11 cellular contexts compared by ENCODE assay signal in the genomic region with DNA sequence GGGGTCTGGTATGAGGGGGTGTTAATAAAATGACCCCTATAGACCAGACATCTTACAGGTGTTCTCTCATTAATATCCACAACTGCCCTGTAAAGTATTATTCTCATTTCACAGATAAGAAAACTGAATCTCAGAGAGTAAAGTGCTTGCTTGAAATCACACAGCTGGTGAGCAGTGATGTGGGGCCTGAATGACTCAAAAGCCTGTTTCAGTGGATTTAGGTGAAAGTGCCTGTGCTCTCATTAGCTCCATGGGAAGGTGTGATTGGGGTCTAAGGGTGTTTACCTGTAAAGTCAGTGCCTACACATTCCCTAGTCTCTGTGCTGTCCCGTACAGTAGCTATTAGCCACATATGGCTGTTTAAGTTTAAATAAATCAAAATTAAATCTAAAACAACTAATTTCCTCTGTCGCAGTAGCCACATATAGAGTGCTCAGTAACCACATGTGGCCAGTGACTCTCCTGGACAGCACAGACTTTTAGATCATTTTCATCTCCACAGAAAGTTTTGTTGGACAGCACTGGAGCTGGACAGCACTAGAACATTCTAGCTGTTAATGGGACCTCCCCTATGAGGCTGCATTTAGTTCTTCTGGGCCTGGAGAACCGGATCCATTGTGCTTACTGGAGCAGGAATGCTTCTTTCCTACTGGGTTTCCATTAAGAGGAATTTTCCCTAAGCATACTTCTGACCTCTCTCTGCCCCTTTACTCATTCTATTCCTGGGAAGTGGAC.
A peak's percentile ranks its signal among the peaks of the same experiment; 100 is the strongest.
DNase-seq lines count a peak whose midpoint lies in the region; ATAC-seq and TF ChIP-seq lines count a peak whose summit lies in the region.
"Had no signal": no experiment of that assay in that cellular context is flagged by ENCODE, and none has a peak within 500 bp of the region (broad histone marks: within the 10 kb centered on the region; RNA-seq: fewer than 3 reads in every experiment).

No MANE protein-coding gene starts in this region.

- no peak for DNase-seq in stimulated activated CD4-positive, alpha-beta T cell treated with anti-CD3 and anti-CD28 coated beads, Interleukin-4, amount 100 ng/mL, for 24 hours
- no peak for DNase-seq in DMS 273 treated with DMSO at 0.1 percent for 48 hours (lab: John Stamatoyannopoulos, UW)
- DNase-seq: DND-41; effector CD8-positive, alpha-beta T cell had no signal

- ATAC-seq in GM19025 (IDR thresholded peaks at IDR 0.05; ENCODE audit: low read depth, unreplicated experiment) (peak; percentile 80), HG02610 (IDR thresholded peaks at IDR 0.05; ENCODE audit: unreplicated experiment) (peak; percentile 94), HG03558 (IDR thresholded peaks at IDR 0.05; ENCODE audit: extremely low read depth, unreplicated experiment) (peak; percentile 92), SK-N-SH treated with all-trans-retinoic acid at 6 μM for 48 hours (no peak), GM19328 (IDR thresholded peaks at IDR 0.05; ENCODE audit: unreplicated experiment) (no peak)

- no peak overlapping the region for H3K4me3 ChIP-seq in subcutaneous abdominal adipose tissue (ENCODE audit: low read depth in 1 of 5, low read length in 5 of 5)
- H3K4me3 ChIP-seq: pancreas had no signal

- no peaks in the 10 kb centered on the region for H3K36me3 ChIP-seq in subcutaneous abdominal adipose tissue (ENCODE audit: control insufficient read depth in 5 of 5, insufficient read depth in 5 of 5, low read length in 5 of 5)
- H3K36me3 ChIP-seq: pancreas had no signal

- H3K4me1 ChIP-seq in subcutaneous abdominal adipose tissue (ENCODE audit: control insufficient read depth in 5 of 5, insufficient read depth in 5 of 5, low read length in 5 of 5), result peaks cover 0 to 15% (median 10%) of the 10 kb centered on the region in 5 donors
- H3K4me1 ChIP-seq: pancreas had no signal

- H3K9ac ChIP-seq in subcutaneous abdominal adipose tissue (ENCODE audit: low read length in 5 of 5), result no peak overlapping the region

- H3K27me3 ChIP-seq in subcutaneous abdominal adipose tissue (ENCODE audit: control insufficient read depth in 5 of 5, insufficient read depth in 4 of 5, low read length in 5 of 5), result no peaks in the 10 kb centered on the region
- H3K27me3 ChIP-seq: pancreas had no signal

- no peaks in the 10 kb centered on the region for H3K9me3 ChIP-seq in subcutaneous abdominal adipose tissue (ENCODE audit: control insufficient read depth in 5 of 5, low read length in 5 of 5)
- H3K9me3 ChIP-seq: pancreas had no signal

- H3K27ac ChIP-seq in subcutaneous abdominal adipose tissue (ENCODE audit: low read depth, low read length), result peak overlapping the region; percentile 26

TF ChIP-seq in SK-N-SH treated with all-trans-retinoic acid at 6 μM for 48 hours, 23 proteins besides CTCF, POLR2A, EP300 and RAD21:
- TF ChIP-seq, protein P1, sequence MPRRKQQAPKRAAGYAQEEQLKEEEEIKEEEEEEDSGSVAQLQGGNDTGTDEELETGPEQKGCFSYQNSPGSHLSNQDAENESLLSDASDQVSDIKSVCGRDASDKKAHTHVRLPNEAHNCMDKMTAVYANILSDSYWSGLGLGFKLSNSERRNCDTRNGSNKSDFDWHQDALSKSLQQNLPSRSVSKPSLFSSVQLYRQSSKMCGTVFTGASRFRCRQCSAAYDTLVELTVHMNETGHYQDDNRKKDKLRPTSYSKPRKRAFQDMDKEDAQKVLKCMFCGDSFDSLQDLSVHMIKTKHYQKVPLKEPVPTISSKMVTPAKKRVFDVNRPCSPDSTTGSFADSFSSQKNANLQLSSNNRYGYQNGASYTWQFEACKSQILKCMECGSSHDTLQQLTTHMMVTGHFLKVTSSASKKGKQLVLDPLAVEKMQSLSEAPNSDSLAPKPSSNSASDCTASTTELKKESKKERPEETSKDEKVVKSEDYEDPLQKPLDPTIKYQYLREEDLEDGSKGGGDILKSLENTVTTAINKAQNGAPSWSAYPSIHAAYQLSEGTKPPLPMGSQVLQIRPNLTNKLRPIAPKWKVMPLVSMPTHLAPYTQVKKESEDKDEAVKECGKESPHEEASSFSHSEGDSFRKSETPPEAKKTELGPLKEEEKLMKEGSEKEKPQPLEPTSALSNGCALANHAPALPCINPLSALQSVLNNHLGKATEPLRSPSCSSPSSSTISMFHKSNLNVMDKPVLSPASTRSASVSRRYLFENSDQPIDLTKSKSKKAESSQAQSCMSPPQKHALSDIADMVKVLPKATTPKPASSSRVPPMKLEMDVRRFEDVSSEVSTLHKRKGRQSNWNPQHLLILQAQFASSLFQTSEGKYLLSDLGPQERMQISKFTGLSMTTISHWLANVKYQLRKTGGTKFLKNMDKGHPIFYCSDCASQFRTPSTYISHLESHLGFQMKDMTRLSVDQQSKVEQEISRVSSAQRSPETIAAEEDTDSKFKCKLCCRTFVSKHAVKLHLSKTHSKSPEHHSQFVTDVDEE (CRISPR knock-in tag; IDR thresholded peaks at IDR 0.05), result no peak
- no peak for TF ChIP-seq SNAI2 (CRISPR knock-in tag; IDR thresholded peaks at IDR 0.05)
- TF ChIP-seq, protein P2, sequence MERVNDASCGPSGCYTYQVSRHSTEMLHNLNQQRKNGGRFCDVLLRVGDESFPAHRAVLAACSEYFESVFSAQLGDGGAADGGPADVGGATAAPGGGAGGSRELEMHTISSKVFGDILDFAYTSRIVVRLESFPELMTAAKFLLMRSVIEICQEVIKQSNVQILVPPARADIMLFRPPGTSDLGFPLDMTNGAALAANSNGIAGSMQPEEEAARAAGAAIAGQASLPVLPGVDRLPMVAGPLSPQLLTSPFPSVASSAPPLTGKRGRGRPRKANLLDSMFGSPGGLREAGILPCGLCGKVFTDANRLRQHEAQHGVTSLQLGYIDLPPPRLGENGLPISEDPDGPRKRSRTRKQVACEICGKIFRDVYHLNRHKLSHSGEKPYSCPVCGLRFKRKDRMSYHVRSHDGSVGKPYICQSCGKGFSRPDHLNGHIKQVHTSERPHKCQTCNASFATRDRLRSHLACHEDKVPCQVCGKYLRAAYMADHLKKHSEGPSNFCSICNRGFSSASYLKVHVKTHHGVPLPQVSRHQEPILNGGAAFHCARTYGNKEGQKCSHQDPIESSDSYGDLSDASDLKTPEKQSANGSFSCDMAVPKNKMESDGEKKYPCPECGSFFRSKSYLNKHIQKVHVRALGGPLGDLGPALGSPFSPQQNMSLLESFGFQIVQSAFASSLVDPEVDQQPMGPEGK (CRISPR knock-in tag; IDR thresholded peaks at IDR 0.05; ENCODE audit: borderline replicate concordance), result no peak
- TF ChIP-seq CSDC2 (CRISPR knock-in tag; IDR thresholded peaks at IDR 0.05), result no peak
- TF ChIP-seq, protein P3, sequence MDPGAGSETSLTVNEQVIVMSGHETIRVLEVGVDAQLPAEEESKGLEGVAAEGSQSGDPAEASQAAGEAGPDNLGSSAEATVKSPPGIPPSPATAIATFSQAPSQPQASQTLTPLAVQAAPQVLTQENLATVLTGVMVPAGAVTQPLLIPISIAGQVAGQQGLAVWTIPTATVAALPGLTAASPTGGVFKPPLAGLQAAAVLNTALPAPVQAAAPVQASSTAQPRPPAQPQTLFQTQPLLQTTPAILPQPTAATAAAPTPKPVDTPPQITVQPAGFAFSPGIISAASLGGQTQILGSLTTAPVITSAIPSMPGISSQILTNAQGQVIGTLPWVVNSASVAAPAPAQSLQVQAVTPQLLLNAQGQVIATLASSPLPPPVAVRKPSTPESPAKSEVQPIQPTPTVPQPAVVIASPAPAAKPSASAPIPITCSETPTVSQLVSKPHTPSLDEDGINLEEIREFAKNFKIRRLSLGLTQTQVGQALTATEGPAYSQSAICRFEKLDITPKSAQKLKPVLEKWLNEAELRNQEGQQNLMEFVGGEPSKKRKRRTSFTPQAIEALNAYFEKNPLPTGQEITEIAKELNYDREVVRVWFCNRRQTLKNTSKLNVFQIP (CRISPR knock-in tag; IDR thresholded peaks at IDR 0.05; ENCODE audit: borderline replicate concordance, low read depth), result no peak
- no peak for TF ChIP-seq PPARA (CRISPR knock-in tag; IDR thresholded peaks at IDR 0.05; ENCODE audit: borderline replicate concordance)
- TF ChIP-seq, protein P4, sequence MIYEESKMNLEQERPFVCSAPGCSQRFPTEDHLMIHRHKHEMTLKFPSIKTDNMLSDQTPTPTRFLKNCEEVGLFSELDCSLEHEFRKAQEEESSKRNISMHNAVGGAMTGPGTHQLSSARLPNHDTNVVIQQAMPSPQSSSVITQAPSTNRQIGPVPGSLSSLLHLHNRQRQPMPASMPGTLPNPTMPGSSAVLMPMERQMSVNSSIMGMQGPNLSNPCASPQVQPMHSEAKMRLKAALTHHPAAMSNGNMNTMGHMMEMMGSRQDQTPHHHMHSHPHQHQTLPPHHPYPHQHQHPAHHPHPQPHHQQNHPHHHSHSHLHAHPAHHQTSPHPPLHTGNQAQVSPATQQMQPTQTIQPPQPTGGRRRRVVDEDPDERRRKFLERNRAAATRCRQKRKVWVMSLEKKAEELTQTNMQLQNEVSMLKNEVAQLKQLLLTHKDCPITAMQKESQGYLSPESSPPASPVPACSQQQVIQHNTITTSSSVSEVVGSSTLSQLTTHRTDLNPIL (CRISPR knock-in tag; IDR thresholded peaks at IDR 0.05; ENCODE audit: low read depth), result no peak
- TF ChIP-seq BACH2 (CRISPR knock-in tag; IDR thresholded peaks at IDR 0.05; ENCODE audit: borderline replicate concordance), result no peak
- no peak for TF ChIP-seq GLIS3 (CRISPR knock-in tag; IDR thresholded peaks at IDR 0.05)
- no peak for TF ChIP-seq ZNF8 (CRISPR knock-in tag; IDR thresholded peaks at IDR 0.05)
- TF ChIP-seq, protein P5, sequence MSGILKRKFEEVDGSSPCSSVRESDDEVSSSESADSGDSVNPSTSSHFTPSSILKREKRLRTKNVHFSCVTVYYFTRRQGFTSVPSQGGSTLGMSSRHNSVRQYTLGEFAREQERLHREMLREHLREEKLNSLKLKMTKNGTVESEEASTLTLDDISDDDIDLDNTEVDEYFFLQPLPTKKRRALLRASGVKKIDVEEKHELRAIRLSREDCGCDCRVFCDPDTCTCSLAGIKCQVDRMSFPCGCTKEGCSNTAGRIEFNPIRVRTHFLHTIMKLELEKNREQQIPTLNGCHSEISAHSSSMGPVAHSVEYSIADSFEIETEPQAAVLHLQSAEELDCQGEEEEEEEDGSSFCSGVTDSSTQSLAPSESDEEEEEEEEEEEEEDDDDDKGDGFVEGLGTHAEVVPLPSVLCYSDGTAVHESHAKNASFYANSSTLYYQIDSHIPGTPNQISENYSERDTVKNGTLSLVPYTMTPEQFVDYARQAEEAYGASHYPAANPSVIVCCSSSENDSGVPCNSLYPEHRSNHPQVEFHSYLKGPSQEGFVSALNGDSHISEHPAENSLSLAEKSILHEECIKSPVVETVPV (CRISPR knock-in tag; IDR thresholded peaks at IDR 0.05), result no peak
- no peak for TF ChIP-seq TCF4 (CRISPR knock-in tag; IDR thresholded peaks at IDR 0.05; ENCODE audit: borderline replicate concordance)
- no peak for TF ChIP-seq RARB (CRISPR knock-in tag; IDR thresholded peaks at IDR 0.05)
- no peak for TF ChIP-seq OSR1 (CRISPR knock-in tag; IDR thresholded peaks at IDR 0.05)
- no peak for TF ChIP-seq ZFP3 (CRISPR knock-in tag; IDR thresholded peaks at IDR 0.05)
- TF ChIP-seq ZFP30 (CRISPR knock-in tag; IDR thresholded peaks at IDR 0.05), result no peak
- no peak for TF ChIP-seq ZC3H10 (CRISPR knock-in tag; IDR thresholded peaks at IDR 0.05)
- no peak for TF ChIP-seq ISL1 (CRISPR knock-in tag; IDR thresholded peaks at IDR 0.05)
TF ChIP-seq in SK-N-SH treated with all-trans-retinoic acid at 6 μM for 48 hours: peak in this region for 0.

Comparison
In these comparisons a context has a peak if more than half of its experiments do, and no peak if none do; other contexts are left out.
1. ATAC-seq: peak in GM19025 (single experiment), HG02610 (single experiment) and HG03558 (single experiment); none in SK-N-SH treated with all-trans-retinoic acid at 6 μM for 48 hours (single experiment) and GM19328 (single experiment).